Comparison of ENCODE assay signal across 11 cellular contexts in genomic region chr2:46241344-46241743, GRCh38. TPM values are rescaled to one million over a fixed set of nuclear protein-coding genes. Genes with fewer than 3 reads are reported as not detected.
DNase-seq lines count a peak whose midpoint lies in the region; FAIRE-seq and TF ChIP-seq lines count a peak whose summit lies in the region.
"Had no signal": no experiment of that assay in that cellular context is flagged by ENCODE, and none has a peak within 500 bp of the region (broad histone marks: within the 10 kb centered on the region; RNA-seq: fewer than 3 reads in every experiment).

No MANE protein-coding gene starts in this region.

- POLR2A ChIA-PET in endothelial cell of umbilical vein (lab: Charles Lee), result no interaction called here

- no peaks in the 10 kb centered on the region for H3K36me3 ChIP-seq in endothelial cell of umbilical vein (ENCODE audit: control insufficient read depth in 2 of 2, extremely low read depth in 1 of 2, insufficient read depth in 2 of 2, low read length in 2 of 2)
- H3K36me3 ChIP-seq: sigmoid colon, transverse colon had no signal

- H3K9me3 ChIP-seq in endothelial cell of umbilical vein (replicated peaks; ENCODE audit: control insufficient read depth, insufficient read depth, low read length), result no peaks in the 10 kb centered on the region
- H3K9me3 ChIP-seq: sigmoid colon, transverse colon had no signal

- peak; percentile 73 for DNase-seq in CD1c-positive myeloid dendritic cell (ENCODE audit: extremely low spot score)
- DNase-seq in H54 (ENCODE audit: insufficient read length, low spot score), result peak; percentile 21
- peak; percentile 94 for DNase-seq in NCI-H510A treated with DMSO at 0.1 percent for 48 hours (lab: John Stamatoyannopoulos, UW)
- DNase-seq in endothelial cell of umbilical vein (ENCODE audit: low read depth, low spot score), result peak; percentile 55
- DNase-seq in cerebellum (ENCODE audit: low spot score), result no peak
- no peak for DNase-seq in activated CD4-positive, alpha-beta T cell treated with anti-CD3 and anti-CD28 coated beads for 1 hour
- no peak for DNase-seq in GM12892 (ENCODE audit: insufficient read length)
- no peak for DNase-seq in ecto neural progenitor cell (ENCODE audit: low spot score)
- DNase-seq: effector memory CD4-positive, alpha-beta T cell; sigmoid colon; transverse colon had no signal

- peak overlapping the region; percentile 21 for H3K4me2 ChIP-seq in endothelial cell of umbilical vein (ENCODE audit: insufficient read depth, low read length)

- dilution Hi-C loops in endothelial cell of umbilical vein (cut with MboI; ENCODE audit: extremely low pct_ligation_motif_present, low sequenced_read_pairs), result no loop called here

- BruUV-seq in endothelial cell of umbilical vein (replicated peaks; lab: Mats Ljungman, UMichigan), result no TSS peak

- H3K4me3 ChIP-seq in endothelial cell of umbilical vein (replicated peaks in 1 of 3; ENCODE audit: insufficient read depth in 1 of 3, low read depth in 1 of 3, low read length in 3 of 3), result no peak overlapping the region
- H3K4me3 ChIP-seq: sigmoid colon, transverse colon had no signal

- no peaks in the 10 kb centered on the region for H4K20me1 ChIP-seq in endothelial cell of umbilical vein (replicated peaks; ENCODE audit: control insufficient read depth, extremely low read depth, insufficient read depth, low read length)

- peaks cover 9% of the 10 kb centered on the region for H3K4me1 ChIP-seq in endothelial cell of umbilical vein (ENCODE audit: control insufficient read depth, extremely low read depth, insufficient read depth, low read length)
- H3K4me1 ChIP-seq: sigmoid colon had no signal

- no peak overlapping the region for H3K27ac ChIP-seq in endothelial cell of umbilical vein (ENCODE audit: insufficient read depth, low read depth, low read length)
- H3K27ac ChIP-seq: sigmoid colon, transverse colon had no signal

- H2AFZ ChIP-seq in endothelial cell of umbilical vein (ENCODE audit: low read depth, low read length), result peak overlapping the region; percentile 60

- intact Hi-C loops in endothelial cell of umbilical vein (cut with micrococcal nuclease), result loop anchor here (1.0 kb wide), 1 partner anchor 35 kb away; no protein-coding TSS in a partner anchor

- TF ChIP-seq POLR2A in H54 (IDR thresholded peaks at IDR 0.05; ENCODE audit: low read depth, low read length) (no peak), endothelial cell of umbilical vein (IDR thresholded peaks at IDR 0.05; ENCODE audit: low read depth, low read length) (no peak), GM12892 (IDR thresholded peaks at IDR 0.05; ENCODE audit: low read depth, low read length) (no peak)

- no peaks in the 10 kb centered on the region for H3K27me3 ChIP-seq in endothelial cell of umbilical vein (ENCODE audit: control insufficient read depth in 2 of 2, insufficient read depth in 2 of 2, low read length in 2 of 2)
- H3K27me3 ChIP-seq: sigmoid colon, transverse colon had no signal

- no peak overlapping the region for H3K9ac ChIP-seq in endothelial cell of umbilical vein (replicated peaks; ENCODE audit: extremely low read depth, insufficient read depth, low read length)

- FAIRE-seq in H54 (lab: Jason Lieb, UNC) (no peak), endothelial cell of umbilical vein (lab: Jason Lieb, UNC) (peak; percentile 78), GM12892 (lab: Jason Lieb, UNC) (no peak)

- H3K9me1 ChIP-seq in endothelial cell of umbilical vein (replicated peaks; ENCODE audit: control insufficient read depth, extremely low read depth, insufficient read depth, low read length), result no peaks in the 10 kb centered on the region

- TF ChIP-seq CTCF in endothelial cell of umbilical vein (IDR thresholded peaks at IDR 0.05; ENCODE audit: extremely low read depth in 1 of 2, insufficient read depth in 1 of 2, low read depth in 1 of 2, low read length in 2 of 2), result no peak

- no peaks in the 10 kb centered on the region for H3K79me2 ChIP-seq in endothelial cell of umbilical vein (ENCODE audit: control insufficient read depth, insufficient read depth, low read length)

- CTCF ChIA-PET in endothelial cell of umbilical vein (lab: Charles Lee), result interaction anchor here (1.4 to 2.3 kb wide), 3 partner anchors 9 to 16 kb away, joined by 3 to 13 read pairs (median 8); no protein-coding TSS in a partner anchor

TF ChIP-seq in endothelial cell of umbilical vein, 7 proteins besides CTCF, POLR2A, EP300 and RAD21:
- peak; percentile 48 for TF ChIP-seq FOS (IDR thresholded peaks at IDR 0.05; ENCODE audit: borderline replicate concordance, insufficient read depth, low read length)
- TF ChIP-seq JUN (IDR thresholded peaks at IDR 0.05; ENCODE audit: borderline replicate concordance, insufficient read depth, insufficient read length, low read depth), result peak; percentile 72
- TF ChIP-seq MYC (IDR thresholded peaks at IDR 0.05; ENCODE audit: low read depth, low read length), result no peak
- TF ChIP-seq MAX (IDR thresholded peaks at IDR 0.05; ENCODE audit: insufficient read depth, insufficient read length), result no peak

RNA-seq across cellular contexts. Expression of gene EPAS1, which starts 55.9 kb away (rescaled TPM):
- 374 and 397 TPM in 2 replicates for total RNA-seq in endothelial cell of umbilical vein
- polyA plus RNA-seq in endothelial cell of umbilical vein, result 214 and 229 TPM in 2 replicates
- 316 and 329 TPM in 2 replicates for polyA plus RNA-seq in endothelial cell of umbilical vein (2011; cell fraction: cytosol; rRNA removed)
- 257 and 293 TPM in 2 replicates for polyA plus RNA-seq in endothelial cell of umbilical vein (2011; cell fraction: nucleus; rRNA removed)
- polyA plus RNA-seq in endothelial cell of umbilical vein (2012), result 294 and 311 TPM in 2 replicates
- polyA minus RNA-seq in endothelial cell of umbilical vein, result 334 and 376 TPM in 2 replicates
- 84.9 TPM for polyA minus RNA-seq in endothelial cell of umbilical vein (2011; cell fraction: cytosol; rRNA and poly(A)+ RNA removed)
- 192 and 214 TPM in 2 replicates for polyA minus RNA-seq in endothelial cell of umbilical vein (2011; cell fraction: nucleus; rRNA and poly(A)+ RNA removed)
- 13.0 TPM for total RNA-seq in cerebellum
- polyA plus RNA-seq in GM12892 (2012; ENCODE audit: missing spikeins), result 0.11 TPM

Comparison
In these comparisons a context has a peak if more than half of its experiments do, and no peak if none do; other contexts are left out.
1. DNase-seq: peak in CD1c-positive myeloid dendritic cell (single experiment), H54 (single experiment), NCI-H510A treated with DMSO at 0.1 percent for 48 hours (single experiment) and endothelial cell of umbilical vein (single experiment); none in cerebellum (single experiment), activated CD4-positive, alpha-beta T cell treated with anti-CD3 and anti-CD28 coated beads for 1 hour (single experiment), GM12892 (single experiment) and ecto neural progenitor cell (single experiment).
2. RNA of gene EPAS1, which starts 55.9 kb away (total RNA-seq): 374 to 397 TPM in endothelial cell of umbilical vein; 13.0 TPM in cerebellum (single experiment); every median in the first group is over 10 times any median in the second.